In the genomic region with DNA sequence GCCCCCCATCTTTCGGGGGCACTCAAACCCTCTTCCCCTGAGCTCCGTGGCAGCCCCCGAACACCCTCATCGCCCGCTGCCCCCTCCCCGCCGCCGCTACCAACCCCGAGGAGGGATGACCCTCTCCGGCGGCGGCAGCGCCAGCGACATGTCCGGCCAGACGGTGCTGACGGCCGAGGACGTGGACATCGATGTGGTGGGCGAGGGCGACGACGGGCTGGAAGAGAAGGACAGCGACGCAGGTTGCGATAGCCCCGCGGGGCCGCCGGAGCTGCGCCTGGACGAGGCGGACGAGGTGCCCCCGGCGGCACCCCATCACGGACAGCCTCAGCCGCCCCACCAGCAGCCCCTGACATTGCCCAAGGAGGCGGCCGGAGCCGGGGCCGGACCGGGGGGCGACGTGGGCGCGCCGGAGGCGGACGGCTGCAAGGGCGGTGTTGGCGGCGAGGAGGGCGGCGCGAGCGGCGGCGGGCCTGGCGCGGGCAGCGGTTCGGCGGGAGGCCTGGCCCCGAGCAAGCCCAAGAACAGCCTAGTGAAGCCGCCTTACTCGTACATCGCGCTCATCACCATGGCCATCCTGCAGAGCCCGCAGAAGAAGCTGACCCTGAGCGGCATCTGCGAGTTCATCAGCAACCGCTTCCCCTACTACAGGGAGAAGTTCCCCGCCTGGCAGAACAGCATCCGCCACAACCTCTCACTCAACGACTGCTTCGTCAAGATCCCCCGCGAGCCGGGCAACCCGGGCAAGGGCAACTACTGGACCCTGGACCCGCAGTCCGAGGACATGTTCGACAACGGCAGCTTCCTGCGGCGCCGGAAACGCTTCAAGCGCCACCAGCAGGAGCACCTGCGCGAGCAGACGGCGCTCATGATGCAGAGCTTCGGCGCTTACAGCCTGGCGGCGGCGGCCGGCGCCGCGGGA, we compare ENCODE assay signal across 8 cellular contexts. TPM values are rescaled to one million over a fixed set of nuclear protein-coding genes. Genes with fewer than 3 reads are reported as not detected.
DNase-seq lines count a peak whose midpoint lies in the region; ATAC-seq, FAIRE-seq and TF ChIP-seq lines count a peak whose summit lies in the region.

No MANE protein-coding gene starts in this region.

- no peak for TF ChIP-seq CTCF in activated CD8-positive, alpha-beta T cell treated with anti-CD3 and anti-CD28 coated beads for 36 hours (IDR thresholded peaks at IDR 0.05)
- no peak for TF ChIP-seq CTCF in right atrium auricular region (IDR thresholded peaks at IDR 0.05)

- H3K36me3 ChIP-seq in ES-I3 (ENCODE audit: insufficient read depth, low read length) (no peaks in the 10 kb centered on the region), right atrium auricular region (no peaks in the 10 kb centered on the region), small intestine (ENCODE audit: control insufficient read depth in 2 of 2, insufficient read depth in 2 of 2, low read length in 2 of 2) (no peaks in the 10 kb centered on the region)

- intact Hi-C loops in activated CD8-positive, alpha-beta T cell treated with anti-CD3 and anti-CD28 coated beads for 36 hours (cut with micrococcal nuclease) = loop anchor here (10.0 kb wide), 1 partner anchor 202 kb away; a partner anchor contains a TSS

- H3K27me3 Mint-ChIP-seq in activated CD8-positive, alpha-beta T cell treated with anti-CD3 and anti-CD28 coated beads for 36 hours = peaks cover 69% of the 10 kb centered on the region

- H3K4me3 Mint-ChIP-seq in activated CD8-positive, alpha-beta T cell treated with anti-CD3 and anti-CD28 coated beads for 36 hours = peak overlapping the region; percentile 70

- H3K4me1 Mint-ChIP-seq in activated CD8-positive, alpha-beta T cell treated with anti-CD3 and anti-CD28 coated beads for 36 hours (ENCODE audit: low read depth) = peaks cover 36% of the 10 kb centered on the region

- H3K4me1 ChIP-seq in ES-I3 (ENCODE audit: insufficient read depth, low read length) (no peaks in the 10 kb centered on the region; the same call in 1 of the 2 replicates), right atrium auricular region (peaks cover 0 to 48% of the 10 kb centered on the region in 2 donors), small intestine (ENCODE audit: control insufficient read depth in 2 of 2, insufficient read depth in 1 of 2, low read depth in 1 of 2, low read length in 1 of 2) (peaks cover 2% of the 10 kb centered on the region in 2 donors)

- CTCF ChIA-PET in activated CD8-positive, alpha-beta T cell treated with anti-CD3 and anti-CD28 coated beads for 36 hours (lab: Charles Lee) = interaction anchor here (1.2 kb wide), 1 partner anchor 9 kb away, joined by 6 read pairs; no protein-coding TSS in a partner anchor

- H3K27me3 ChIP-seq in right atrium auricular region = peaks cover 79 to 89% of the 10 kb centered on the region in 2 donors
- H3K27me3 ChIP-seq in small intestine (ENCODE audit: control insufficient read depth in 2 of 2, insufficient read depth in 2 of 2, low read length in 2 of 2) = peaks cover 11 to 70% of the 10 kb centered on the region in 2 donors

- 1 to 3% (median 3%) methylated on average over 70 to 104 of the region's 104 CpGs for WGBS in small intestine, 3 donors

- no peak for ATAC-seq in activated CD8-positive, alpha-beta T cell treated with anti-CD3 and anti-CD28 coated beads for 36 hours
- ATAC-seq in HG03135 (IDR thresholded peaks at IDR 0.05; ENCODE audit: unreplicated experiment) = no peak

- H3K27ac ChIP-seq in right atrium auricular region (peak overlapping the region in 1 of 2 donors; percentile 40), small intestine (ENCODE audit: low read depth in 1 of 2, low read length in 1 of 2) (no peak overlapping the region)

- H3K9me3 Mint-ChIP-seq in activated CD8-positive, alpha-beta T cell treated with anti-CD3 and anti-CD28 coated beads for 36 hours = peaks cover 11% of the 10 kb centered on the region

- FAIRE-seq in small intestine (lab: Jason Lieb, UNC) (no peak), GM12892 (lab: Jason Lieb, UNC) (no peak)

- H3K4me3 ChIP-seq in right atrium auricular region (peak overlapping the region; percentile 29 to 54), small intestine (ENCODE audit: low read depth in 1 of 2, low read length in 2 of 2) (peak overlapping the region in 1 of 2 donors; percentile 60)

- H3K36me3 Mint-ChIP-seq in activated CD8-positive, alpha-beta T cell treated with anti-CD3 and anti-CD28 coated beads for 36 hours (ENCODE audit: low read depth) = peaks cover 25% of the 10 kb centered on the region

- DNase-seq in NCI-H1092 treated with DMSO at 0.1 percent for 48 hours (lab: John Stamatoyannopoulos, UW) = peak; percentile 37
- peak; percentile 54 for DNase-seq in activated CD8-positive, alpha-beta T cell treated with anti-CD3 and anti-CD28 coated beads for 36 hours
- DNase-seq in right atrium auricular region (ENCODE audit: low spot score) = no peak
- DNase-seq in small intestine = peak; percentile 57
- no peak for DNase-seq in GM12892 (ENCODE audit: insufficient read length)
- DNase-seq in NCI-H226 = no peak

- H3K27ac Mint-ChIP-seq in activated CD8-positive, alpha-beta T cell treated with anti-CD3 and anti-CD28 coated beads for 36 hours = no peak overlapping the region

- POLR2A ChIA-PET in activated CD8-positive, alpha-beta T cell treated with anti-CD3 and anti-CD28 coated beads for 36 hours (lab: Charles Lee) = no interaction called here

- peak overlapping the region; percentile 67 for H3K9ac ChIP-seq in ES-I3 (ENCODE audit: low read depth, low read length)

- TF ChIP-seq POLR2A in GM12892 (IDR thresholded peaks at IDR 0.05; ENCODE audit: low read depth, low read length) = no peak

- H3K9me3 ChIP-seq in ES-I3 (ENCODE audit: control insufficient read depth, insufficient read depth, low read length) = no peaks in the 10 kb centered on the region
- H3K9me3 ChIP-seq in right atrium auricular region = no peaks in the 10 kb centered on the region
- H3K9me3 ChIP-seq in small intestine (ENCODE audit: control insufficient read depth, low read depth) = no peaks in the 10 kb centered on the region

RNA-seq across cellular contexts. Expression of a gene that starts 0.8 kb away (rescaled TPM):
- total RNA-seq in activated CD8-positive, alpha-beta T cell treated with anti-CD3 and anti-CD28 coated beads for 36 hours = not detected
- 1 to 10 TPM in 1 of 2 donors, under 1 TPM in 1; 0.48 to 1.1 TPM for total RNA-seq in right atrium auricular region
- under 1 TPM in 1 of 3 donors, not detected in 2; 0.54 TPM for polyA plus RNA-seq in small intestine
- polyA plus RNA-seq in GM12892 (2012; ENCODE audit: missing spikeins) = not detected

RNA-seq across cellular contexts. Expression of a gene that starts 44.2 kb away (rescaled TPM):
- 10 to 100 TPM; 15.1 to 17.7 TPM for total RNA-seq in activated CD8-positive, alpha-beta T cell treated with anti-CD3 and anti-CD28 coated beads for 36 hours
- 1 to 10 TPM; 4.1 to 4.7 TPM for total RNA-seq in right atrium auricular region
- polyA plus RNA-seq in small intestine = 10 to 100 TPM in 1 of 3 donors, 1 to 10 TPM in 2; 5.9 to 13.5 (median 9.2) TPM
- 11.0 TPM for polyA plus RNA-seq in GM12892 (2012; ENCODE audit: missing spikeins)

Comparison
In these comparisons a context has a peak if more than half of its experiments do, and no peak if none do; other contexts are left out.
1. DNase-seq: peak in NCI-H1092 treated with DMSO at 0.1 percent for 48 hours (single experiment), activated CD8-positive, alpha-beta T cell treated with anti-CD3 and anti-CD28 coated beads for 36 hours (single experiment) and small intestine (single experiment); none in right atrium auricular region (single experiment), GM12892 (single experiment) and NCI-H226 (single experiment).